In the genomic region with DNA sequence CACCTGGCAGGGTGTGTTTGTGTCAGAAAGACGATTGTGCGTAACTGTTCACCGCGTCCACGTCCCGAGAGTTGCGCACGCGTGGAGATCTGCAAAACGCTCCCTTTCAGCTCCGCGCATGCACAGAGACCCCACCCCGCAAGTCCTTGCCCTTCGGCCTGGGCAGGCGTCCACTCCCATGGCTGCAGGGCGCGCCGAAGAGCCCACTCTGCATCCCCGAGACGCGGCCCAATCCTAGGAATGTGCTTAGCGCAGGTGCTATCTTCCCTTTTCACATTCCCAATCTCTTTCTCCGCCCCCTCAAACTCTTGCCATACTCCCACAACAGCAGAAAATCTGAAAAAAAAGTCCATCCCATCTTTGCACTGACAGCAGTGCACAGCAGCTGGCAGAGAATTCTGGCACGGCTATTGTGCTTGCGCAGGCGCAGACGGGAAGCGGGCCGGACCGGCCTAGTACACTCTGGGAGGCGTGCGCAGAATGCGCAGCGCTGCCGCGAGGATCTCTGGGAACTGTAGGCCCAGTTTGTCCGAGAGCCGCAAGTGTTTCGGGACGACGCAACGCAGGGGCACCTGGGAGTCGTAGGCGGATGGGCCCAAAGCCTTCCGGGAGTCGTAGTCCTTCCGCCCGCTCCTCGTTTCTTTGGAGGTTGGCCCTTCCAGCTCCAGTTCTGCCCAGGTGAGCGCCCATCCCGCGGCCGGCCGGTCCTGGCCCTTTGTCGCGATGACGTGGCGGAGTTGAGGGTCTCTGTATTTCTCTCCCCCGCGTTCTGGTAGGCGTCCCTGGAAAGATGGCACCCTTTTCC, we compare ENCODE assay signal across 1 cellular context.
TF ChIP-seq lines count a peak whose summit lies in the region.

No MANE protein-coding gene starts in this region.

TF ChIP-seq in K562, 482 proteins besides CTCF, POLR2A, EP300 and RAD21 (continued from another document and continues in another):
- TF ChIP-seq, protein P1, sequence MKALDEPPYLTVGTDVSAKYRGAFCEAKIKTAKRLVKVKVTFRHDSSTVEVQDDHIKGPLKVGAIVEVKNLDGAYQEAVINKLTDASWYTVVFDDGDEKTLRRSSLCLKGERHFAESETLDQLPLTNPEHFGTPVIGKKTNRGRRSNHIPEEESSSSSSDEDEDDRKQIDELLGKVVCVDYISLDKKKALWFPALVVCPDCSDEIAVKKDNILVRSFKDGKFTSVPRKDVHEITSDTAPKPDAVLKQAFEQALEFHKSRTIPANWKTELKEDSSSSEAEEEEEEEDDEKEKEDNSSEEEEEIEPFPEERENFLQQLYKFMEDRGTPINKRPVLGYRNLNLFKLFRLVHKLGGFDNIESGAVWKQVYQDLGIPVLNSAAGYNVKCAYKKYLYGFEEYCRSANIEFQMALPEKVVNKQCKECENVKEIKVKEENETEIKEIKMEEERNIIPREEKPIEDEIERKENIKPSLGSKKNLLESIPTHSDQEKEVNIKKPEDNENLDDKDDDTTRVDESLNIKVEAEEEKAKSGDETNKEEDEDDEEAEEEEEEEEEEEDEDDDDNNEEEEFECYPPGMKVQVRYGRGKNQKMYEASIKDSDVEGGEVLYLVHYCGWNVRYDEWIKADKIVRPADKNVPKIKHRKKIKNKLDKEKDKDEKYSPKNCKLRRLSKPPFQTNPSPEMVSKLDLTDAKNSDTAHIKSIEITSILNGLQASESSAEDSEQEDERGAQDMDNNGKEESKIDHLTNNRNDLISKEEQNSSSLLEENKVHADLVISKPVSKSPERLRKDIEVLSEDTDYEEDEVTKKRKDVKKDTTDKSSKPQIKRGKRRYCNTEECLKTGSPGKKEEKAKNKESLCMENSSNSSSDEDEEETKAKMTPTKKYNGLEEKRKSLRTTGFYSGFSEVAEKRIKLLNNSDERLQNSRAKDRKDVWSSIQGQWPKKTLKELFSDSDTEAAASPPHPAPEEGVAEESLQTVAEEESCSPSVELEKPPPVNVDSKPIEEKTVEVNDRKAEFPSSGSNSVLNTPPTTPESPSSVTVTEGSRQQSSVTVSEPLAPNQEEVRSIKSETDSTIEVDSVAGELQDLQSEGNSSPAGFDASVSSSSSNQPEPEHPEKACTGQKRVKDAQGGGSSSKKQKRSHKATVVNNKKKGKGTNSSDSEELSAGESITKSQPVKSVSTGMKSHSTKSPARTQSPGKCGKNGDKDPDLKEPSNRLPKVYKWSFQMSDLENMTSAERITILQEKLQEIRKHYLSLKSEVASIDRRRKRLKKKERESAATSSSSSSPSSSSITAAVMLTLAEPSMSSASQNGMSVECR (CRISPR knock-in tag; IDR thresholded peaks at IDR 0.05), result peak; percentile 54; the same call in 1 of the 2 replicates
- TF ChIP-seq, protein P2, sequence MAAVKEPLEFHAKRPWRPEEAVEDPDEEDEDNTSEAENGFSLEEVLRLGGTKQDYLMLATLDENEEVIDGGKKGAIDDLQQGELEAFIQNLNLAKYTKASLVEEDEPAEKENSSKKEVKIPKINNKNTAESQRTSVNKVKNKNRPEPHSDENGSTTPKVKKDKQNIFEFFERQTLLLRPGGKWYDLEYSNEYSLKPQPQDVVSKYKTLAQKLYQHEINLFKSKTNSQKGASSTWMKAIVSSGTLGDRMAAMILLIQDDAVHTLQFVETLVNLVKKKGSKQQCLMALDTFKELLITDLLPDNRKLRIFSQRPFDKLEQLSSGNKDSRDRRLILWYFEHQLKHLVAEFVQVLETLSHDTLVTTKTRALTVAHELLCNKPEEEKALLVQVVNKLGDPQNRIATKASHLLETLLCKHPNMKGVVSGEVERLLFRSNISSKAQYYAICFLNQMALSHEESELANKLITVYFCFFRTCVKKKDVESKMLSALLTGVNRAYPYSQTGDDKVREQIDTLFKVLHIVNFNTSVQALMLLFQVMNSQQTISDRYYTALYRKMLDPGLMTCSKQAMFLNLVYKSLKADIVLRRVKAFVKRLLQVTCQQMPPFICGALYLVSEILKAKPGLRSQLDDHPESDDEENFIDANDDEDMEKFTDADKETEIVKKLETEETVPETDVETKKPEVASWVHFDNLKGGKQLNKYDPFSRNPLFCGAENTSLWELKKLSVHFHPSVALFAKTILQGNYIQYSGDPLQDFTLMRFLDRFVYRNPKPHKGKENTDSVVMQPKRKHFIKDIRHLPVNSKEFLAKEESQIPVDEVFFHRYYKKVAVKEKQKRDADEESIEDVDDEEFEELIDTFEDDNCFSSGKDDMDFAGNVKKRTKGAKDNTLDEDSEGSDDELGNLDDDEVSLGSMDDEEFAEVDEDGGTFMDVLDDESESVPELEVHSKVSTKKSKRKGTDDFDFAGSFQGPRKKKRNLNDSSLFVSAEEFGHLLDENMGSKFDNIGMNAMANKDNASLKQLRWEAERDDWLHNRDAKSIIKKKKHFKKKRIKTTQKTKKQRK (IDR thresholded peaks at IDR 0.05; ENCODE audit: borderline replicate concordance, low read depth, low read length), result no peak
- TF ChIP-seq NCOA4 (IDR thresholded peaks at IDR 0.05; ENCODE audit: partially characterized antibody) (no peak), ZNF57 (CRISPR knock-in tag; IDR thresholded peaks at IDR 0.05) (no peak), YY1 (IDR thresholded peaks at IDR 0.05; ENCODE audit: borderline replicate concordance in 1 of 3, control insufficient read depth in 1 of 3, extremely low read depth in 1 of 3, insufficient read depth in 3 of 3, insufficient read length in 1 of 3, insufficient replicate concordance in 2 of 3, low read depth in 1 of 3, low read length in 2 of 3) (peak in 2 of 3 experiments; percentile 52 to 56), FIP1L1 (IDR thresholded peaks at IDR 0.05; ENCODE audit: low read depth, low read length, poor library complexity, severe bottlenecking) (peak; percentile 35), ZNF431 (CRISPR knock-in tag; IDR thresholded peaks at IDR 0.05) (peak; percentile 50; the same call in 1 of the 2 replicates), EGR1 (conservative IDR thresholded peaks at IDR 0.05) (peak; percentile 45; the same call in 1 of the 2 replicates), ZNF253 (CRISPR knock-in tag; conservative IDR thresholded peaks at IDR 0.05) (no peak), ELF1 (tag; IDR thresholded peaks at IDR 0.05) (peak; percentile 51; the same call in 1 of the 2 replicates), MTF1 (CRISPR knock-in tag; IDR thresholded peaks at IDR 0.05; ENCODE audit: borderline replicate concordance) (no peak), ZNF780A (CRISPR knock-in tag; IDR thresholded peaks at IDR 0.05) (no peak), HDAC3 (IDR thresholded peaks at IDR 0.05; ENCODE audit: borderline replicate concordance, partially characterized antibody) (peak; percentile 94), POLR2G (IDR thresholded peaks at IDR 0.05; ENCODE audit: low read depth, low read length) (peak; percentile 78), ZNF408 (CRISPR knock-in tag; IDR thresholded peaks at IDR 0.05; ENCODE audit: low read depth) (no peak), ZNF583 (CRISPR knock-in tag; IDR thresholded peaks at IDR 0.05) (no peak), ATF1 (CRISPR knock-in tag; IDR thresholded peaks at IDR 0.05) (peak; percentile 57; the same call in 1 of the 2 replicates), ATF1 (tag; IDR thresholded peaks at IDR 0.05) (peak; percentile 91), ZNF695 (CRISPR knock-in tag; IDR thresholded peaks at IDR 0.05) (no peak), MYC (IDR thresholded peaks at IDR 0.05; ENCODE audit: low read depth, low read length) (peak; percentile 56; the same call in 1 of the 2 replicates), MYC (CRISPR knock-in tag; IDR thresholded peaks at IDR 0.05; ENCODE audit: borderline replicate concordance, low read depth) (no peak), RBM17 (IDR thresholded peaks at IDR 0.05; ENCODE audit: borderline replicate concordance, low read depth, low read length) (no peak), CBX3 (IDR thresholded peaks at IDR 0.05; ENCODE audit: borderline replicate concordance in 1 of 2, low read length in 2 of 2) (peak in 1 of 2 experiments; percentile 71; a peak in 1 of 3 replicates), CREB1 (IDR thresholded peaks at IDR 0.05) (peak; percentile 89), CREB1 (CRISPR knock-in tag; IDR thresholded peaks at IDR 0.05) (peak; percentile 91), SIX5 (IDR thresholded peaks at IDR 0.05; ENCODE audit: borderline replicate concordance in 1 of 2, insufficient read depth in 1 of 2, low read depth in 1 of 2, low read length in 2 of 2) (peak; percentile 96 to 98)
- TF ChIP-seq, protein P3, sequence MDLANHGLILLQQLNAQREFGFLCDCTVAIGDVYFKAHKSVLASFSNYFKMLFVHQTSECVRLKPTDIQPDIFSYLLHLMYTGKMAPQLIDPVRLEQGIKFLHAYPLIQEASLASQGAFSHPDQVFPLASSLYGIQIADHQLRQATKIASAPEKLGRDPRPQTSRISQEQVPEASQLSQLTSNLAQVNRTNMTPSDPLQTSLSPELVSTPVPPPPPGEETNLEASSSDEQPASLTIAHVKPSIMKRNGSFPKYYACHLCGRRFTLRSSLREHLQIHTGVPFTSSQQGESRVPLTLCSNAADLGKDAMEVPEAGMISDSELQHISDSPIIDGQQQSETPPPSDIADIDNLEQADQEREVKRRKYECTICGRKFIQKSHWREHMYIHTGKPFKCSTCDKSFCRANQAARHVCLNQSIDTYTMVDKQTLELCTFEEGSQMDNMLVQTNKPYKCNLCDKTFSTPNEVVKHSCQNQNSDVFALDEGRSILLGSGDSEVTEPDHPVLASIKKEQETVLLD (IDR thresholded peaks at IDR 0.05), result peak; percentile 98
- TF ChIP-seq, protein P4, sequence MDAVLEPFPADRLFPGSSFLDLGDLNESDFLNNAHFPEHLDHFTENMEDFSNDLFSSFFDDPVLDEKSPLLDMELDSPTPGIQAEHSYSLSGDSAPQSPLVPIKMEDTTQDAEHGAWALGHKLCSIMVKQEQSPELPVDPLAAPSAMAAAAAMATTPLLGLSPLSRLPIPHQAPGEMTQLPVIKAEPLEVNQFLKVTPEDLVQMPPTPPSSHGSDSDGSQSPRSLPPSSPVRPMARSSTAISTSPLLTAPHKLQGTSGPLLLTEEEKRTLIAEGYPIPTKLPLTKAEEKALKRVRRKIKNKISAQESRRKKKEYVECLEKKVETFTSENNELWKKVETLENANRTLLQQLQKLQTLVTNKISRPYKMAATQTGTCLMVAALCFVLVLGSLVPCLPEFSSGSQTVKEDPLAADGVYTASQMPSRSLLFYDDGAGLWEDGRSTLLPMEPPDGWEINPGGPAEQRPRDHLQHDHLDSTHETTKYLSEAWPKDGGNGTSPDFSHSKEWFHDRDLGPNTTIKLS (IDR thresholded peaks at IDR 0.05; ENCODE audit: borderline replicate concordance, low read depth), result peak; percentile 95
- TF ChIP-seq, protein P5, sequence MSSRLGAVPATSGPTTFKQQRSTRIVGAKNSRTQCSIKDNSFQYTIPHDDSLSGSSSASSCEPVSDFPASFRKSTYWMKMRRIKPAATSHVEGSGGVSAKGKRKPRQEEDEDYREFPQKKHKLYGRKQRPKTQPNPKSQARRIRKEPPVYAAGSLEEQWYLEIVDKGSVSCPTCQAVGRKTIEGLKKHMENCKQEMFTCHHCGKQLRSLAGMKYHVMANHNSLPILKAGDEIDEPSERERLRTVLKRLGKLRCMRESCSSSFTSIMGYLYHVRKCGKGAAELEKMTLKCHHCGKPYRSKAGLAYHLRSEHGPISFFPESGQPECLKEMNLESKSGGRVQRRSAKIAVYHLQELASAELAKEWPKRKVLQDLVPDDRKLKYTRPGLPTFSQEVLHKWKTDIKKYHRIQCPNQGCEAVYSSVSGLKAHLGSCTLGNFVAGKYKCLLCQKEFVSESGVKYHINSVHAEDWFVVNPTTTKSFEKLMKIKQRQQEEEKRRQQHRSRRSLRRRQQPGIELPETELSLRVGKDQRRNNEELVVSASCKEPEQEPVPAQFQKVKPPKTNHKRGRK (tag; IDR thresholded peaks at IDR 0.05), result peak; percentile 41; the same call in 1 of the 2 replicates
- TF ChIP-seq, protein P6, sequence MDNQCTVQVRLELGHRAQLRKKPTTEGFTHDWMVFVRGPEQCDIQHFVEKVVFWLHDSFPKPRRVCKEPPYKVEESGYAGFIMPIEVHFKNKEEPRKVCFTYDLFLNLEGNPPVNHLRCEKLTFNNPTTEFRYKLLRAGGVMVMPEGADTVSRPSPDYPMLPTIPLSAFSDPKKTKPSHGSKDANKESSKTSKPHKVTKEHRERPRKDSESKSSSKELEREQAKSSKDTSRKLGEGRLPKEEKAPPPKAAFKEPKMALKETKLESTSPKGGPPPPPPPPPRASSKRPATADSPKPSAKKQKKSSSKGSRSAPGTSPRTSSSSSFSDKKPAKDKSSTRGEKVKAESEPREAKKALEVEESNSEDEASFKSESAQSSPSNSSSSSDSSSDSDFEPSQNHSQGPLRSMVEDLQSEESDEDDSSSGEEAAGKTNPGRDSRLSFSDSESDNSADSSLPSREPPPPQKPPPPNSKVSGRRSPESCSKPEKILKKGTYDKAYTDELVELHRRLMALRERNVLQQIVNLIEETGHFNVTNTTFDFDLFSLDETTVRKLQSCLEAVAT (IDR thresholded peaks at IDR 0.05), result 0 out of 4 replicates have a peak, but pooled peaks of 1 of the 2 experiments have one; percentile 34
- TF ChIP-seq, protein P7, sequence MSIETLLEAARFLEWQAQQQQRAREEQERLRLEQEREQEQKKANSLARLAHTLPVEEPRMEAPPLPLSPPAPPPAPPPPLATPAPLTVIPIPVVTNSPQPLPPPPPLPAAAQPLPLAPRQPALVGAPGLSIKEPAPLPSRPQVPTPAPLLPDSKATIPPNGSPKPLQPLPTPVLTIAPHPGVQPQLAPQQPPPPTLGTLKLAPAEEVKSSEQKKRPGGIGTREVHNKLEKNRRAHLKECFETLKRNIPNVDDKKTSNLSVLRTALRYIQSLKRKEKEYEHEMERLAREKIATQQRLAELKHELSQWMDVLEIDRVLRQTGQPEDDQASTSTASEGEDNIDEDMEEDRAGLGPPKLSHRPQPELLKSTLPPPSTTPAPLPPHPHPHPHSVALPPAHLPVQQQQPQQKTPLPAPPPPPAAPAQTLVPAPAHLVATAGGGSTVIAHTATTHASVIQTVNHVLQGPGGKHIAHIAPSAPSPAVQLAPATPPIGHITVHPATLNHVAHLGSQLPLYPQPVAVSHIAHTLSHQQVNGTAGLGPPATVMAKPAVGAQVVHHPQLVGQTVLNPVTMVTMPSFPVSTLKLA (conservative IDR thresholded peaks at IDR 0.05), result peak; percentile 58 to 78
- TF ChIP-seq, protein P8, sequence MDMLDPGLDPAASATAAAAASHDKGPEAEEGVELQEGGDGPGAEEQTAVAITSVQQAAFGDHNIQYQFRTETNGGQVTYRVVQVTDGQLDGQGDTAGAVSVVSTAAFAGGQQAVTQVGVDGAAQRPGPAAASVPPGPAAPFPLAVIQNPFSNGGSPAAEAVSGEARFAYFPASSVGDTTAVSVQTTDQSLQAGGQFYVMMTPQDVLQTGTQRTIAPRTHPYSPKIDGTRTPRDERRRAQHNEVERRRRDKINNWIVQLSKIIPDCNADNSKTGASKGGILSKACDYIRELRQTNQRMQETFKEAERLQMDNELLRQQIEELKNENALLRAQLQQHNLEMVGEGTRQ (CRISPR knock-in tag; IDR thresholded peaks at IDR 0.05), result no peak
- TF ChIP-seq, protein P9, sequence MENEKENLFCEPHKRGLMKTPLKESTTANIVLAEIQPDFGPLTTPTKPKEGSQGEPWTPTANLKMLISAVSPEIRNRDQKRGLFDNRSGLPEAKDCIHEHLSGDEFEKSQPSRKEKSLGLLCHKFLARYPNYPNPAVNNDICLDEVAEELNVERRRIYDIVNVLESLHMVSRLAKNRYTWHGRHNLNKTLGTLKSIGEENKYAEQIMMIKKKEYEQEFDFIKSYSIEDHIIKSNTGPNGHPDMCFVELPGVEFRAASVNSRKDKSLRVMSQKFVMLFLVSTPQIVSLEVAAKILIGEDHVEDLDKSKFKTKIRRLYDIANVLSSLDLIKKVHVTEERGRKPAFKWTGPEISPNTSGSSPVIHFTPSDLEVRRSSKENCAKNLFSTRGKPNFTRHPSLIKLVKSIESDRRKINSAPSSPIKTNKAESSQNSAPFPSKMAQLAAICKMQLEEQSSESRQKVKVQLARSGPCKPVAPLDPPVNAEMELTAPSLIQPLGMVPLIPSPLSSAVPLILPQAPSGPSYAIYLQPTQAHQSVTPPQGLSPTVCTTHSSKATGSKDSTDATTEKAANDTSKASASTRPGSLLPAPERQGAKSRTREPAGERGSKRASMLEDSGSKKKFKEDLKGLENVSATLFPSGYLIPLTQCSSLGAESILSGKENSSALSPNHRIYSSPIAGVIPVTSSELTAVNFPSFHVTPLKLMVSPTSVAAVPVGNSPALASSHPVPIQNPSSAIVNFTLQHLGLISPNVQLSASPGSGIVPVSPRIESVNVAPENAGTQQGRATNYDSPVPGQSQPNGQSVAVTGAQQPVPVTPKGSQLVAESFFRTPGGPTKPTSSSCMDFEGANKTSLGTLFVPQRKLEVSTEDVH (IDR thresholded peaks at IDR 0.05; ENCODE audit: low read depth, partially characterized antibody), result no peak
